In the genomic region with DNA sequence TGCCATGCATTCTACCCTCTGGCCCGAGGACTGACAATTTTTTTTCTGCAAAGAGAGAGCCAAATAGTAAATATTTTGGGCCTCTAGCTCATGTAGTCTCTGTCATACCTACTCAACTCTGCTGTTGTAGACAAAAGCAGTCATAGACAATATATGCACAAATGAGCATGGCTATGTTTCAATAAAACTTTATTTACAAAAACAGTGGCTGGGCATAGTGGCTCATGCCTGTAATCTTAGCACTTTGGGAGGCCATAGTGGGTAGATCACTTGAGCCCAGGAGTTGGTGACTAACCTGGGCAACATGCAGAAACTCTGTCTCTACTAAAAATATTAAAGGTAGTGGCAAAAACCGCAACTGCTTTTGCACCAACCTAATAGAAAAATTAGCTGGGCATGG, we compare ENCODE assay signal across 1 cellular context.
TF ChIP-seq lines count a peak whose summit lies in the region.

No MANE protein-coding gene starts in this region.

TF ChIP-seq in K562, 482 proteins besides CTCF, POLR2A, EP300 and RAD21 (continued from another document):
- TF ChIP-seq, protein P1, sequence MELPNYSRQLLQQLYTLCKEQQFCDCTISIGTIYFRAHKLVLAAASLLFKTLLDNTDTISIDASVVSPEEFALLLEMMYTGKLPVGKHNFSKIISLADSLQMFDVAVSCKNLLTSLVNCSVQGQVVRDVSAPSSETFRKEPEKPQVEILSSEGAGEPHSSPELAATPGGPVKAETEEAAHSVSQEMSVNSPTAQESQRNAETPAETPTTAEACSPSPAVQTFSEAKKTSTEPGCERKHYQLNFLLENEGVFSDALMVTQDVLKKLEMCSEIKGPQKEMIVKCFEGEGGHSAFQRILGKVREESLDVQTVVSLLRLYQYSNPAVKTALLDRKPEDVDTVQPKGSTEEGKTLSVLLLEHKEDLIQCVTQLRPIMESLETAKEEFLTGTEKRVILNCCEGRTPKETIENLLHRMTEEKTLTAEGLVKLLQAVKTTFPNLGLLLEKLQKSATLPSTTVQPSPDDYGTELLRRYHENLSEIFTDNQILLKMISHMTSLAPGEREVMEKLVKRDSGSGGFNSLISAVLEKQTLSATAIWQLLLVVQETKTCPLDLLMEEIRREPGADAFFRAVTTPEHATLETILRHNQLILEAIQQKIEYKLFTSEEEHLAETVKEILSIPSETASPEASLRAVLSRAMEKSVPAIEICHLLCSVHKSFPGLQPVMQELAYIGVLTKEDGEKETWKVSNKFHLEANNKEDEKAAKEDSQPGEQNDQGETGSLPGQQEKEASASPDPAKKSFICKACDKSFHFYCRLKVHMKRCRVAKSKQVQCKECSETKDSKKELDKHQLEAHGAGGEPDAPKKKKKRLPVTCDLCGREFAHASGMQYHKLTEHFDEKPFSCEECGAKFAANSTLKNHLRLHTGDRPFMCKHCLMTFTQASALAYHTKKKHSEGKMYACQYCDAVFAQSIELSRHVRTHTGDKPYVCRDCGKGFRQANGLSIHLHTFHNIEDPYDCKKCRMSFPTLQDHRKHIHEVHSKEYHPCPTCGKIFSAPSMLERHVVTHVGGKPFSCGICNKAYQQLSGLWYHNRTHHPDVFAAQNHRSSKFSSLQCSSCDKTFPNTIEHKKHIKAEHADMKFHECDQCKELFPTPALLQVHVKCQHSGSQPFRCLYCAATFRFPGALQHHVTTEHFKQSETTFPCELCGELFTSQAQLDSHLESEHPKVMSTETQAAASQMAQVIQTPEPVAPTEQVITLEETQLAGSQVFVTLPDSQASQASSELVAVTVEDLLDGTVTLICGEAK (IDR thresholded peaks at IDR 0.05) = peak; percentile 93
- TF ChIP-seq, protein P1 (CRISPR knock-in tag; IDR thresholded peaks at IDR 0.05) = peak; percentile 91
TF ChIP-seq in K562: peak in this region for 1.
